ENCODE assay signal across 8 cellular contexts in the genomic region with DNA sequence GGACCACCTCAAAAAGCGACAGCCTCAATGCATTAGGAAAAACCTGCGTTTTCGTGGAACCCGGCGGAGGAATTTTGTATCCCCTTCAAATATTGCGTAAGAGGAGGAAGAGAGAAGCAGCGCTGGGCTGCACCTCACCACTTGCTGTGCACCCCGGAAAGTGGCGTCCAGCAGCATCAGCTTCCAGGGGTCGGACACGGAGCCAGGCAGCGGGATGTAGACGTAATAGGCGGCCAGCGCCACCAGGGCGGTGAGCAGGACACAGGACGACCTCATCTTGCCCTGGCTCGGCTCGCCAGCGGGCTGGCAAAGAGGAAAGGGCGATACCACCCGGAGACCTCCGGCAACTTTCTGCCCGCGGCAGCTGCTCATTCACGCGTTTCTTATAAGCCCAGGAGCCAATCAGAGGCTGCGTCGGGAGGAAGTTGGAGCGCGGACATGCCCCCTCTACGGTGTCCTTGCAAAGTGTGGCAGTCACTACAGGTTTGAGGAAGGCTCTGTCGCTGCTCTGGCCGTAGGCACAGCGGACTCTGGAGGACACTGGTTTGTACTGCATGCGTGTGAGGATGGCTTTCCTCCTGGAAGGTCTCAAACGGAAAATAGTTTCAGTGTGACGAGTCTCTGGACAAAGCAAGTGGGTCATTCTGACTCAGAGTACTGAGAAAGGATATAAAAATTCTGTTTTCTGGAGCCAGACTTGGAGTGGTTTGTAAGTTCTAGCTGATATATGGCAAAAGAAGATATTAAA. TPM values are rescaled to one million over a fixed set of nuclear protein-coding genes. Genes with fewer than 3 reads are reported as not detected.
DNase-seq lines count a peak whose midpoint lies in the region; ATAC-seq, FAIRE-seq and TF ChIP-seq lines count a peak whose summit lies in the region.

A gene with protein sequence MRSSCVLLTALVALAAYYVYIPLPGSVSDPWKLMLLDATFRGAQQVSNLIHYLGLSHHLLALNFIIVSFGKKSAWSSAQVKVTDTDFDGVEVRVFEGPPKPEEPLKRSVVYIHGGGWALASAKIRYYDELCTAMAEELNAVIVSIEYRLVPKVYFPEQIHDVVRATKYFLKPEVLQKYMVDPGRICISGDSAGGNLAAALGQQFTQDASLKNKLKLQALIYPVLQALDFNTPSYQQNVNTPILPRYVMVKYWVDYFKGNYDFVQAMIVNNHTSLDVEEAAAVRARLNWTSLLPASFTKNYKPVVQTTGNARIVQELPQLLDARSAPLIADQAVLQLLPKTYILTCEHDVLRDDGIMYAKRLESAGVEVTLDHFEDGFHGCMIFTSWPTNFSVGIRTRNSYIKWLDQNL (minus strand): TSS at position 359 of the 748 bp plus-strand sequence. CDS start 83 bp downstream, at position 276.

- peaks cover 17% of the 10 kb centered on the region for H3K27me3 Mint-ChIP-seq in T-helper 1 cell treated with Interleukin-12 subunit alpha and Interleukin-12 subunit beta and Interleukin-4 antibody, amounts not matched to agents 30 μg/mL and 1 μg/mL, for 36 hours (ENCODE audit: low read depth)

- peak; percentile 86 for TF ChIP-seq CTCF in GM13977 (IDR thresholded peaks at IDR 0.05; ENCODE audit: extremely low read depth, insufficient read depth, missing control alignments)
- peak; percentile 54 to 92 (median 84) for TF ChIP-seq CTCF in prostate gland (IDR thresholded peaks at IDR 0.05)

- peak; percentile 87 for DNase-seq in GM13977 (ENCODE audit: low spot score)
- DNase-seq in NCI-H146 treated with DMSO at 0.1 percent for 48 hours (lab: John Stamatoyannopoulos, UW; ENCODE audit: unreplicated experiment): peak; percentile 100
- peak; percentile 19 to 91 (median 79) for DNase-seq in amygdala (lab: John Stamatoyannopoulos, UW)
- peak; percentile 91 for DNase-seq in left ventricle myocardium superior
- DNase-seq in prostate gland (ENCODE audit: low spot score): peak; percentile 92
- DNase-seq in urothelium cell line (ENCODE audit: low spot score): peak; percentile 91

- peak; percentile 85 for TF ChIP-seq POLR2A in prostate gland (IDR thresholded peaks at IDR 0.05)

- in situ Hi-C loops in GM13977 (cut with MboI; ENCODE audit: low pct_unique_long_range_greater_than_20kb, low sequenced_read_pairs, unreplicated experiment): no loop called here

- no peaks in the 10 kb centered on the region for H3K9me3 ChIP-seq in prostate gland

- FAIRE-seq in urothelium cell line (lab: Jason Lieb, UNC): peak; percentile 23

- ATAC-seq in HG02884 (IDR thresholded peaks at IDR 0.05; ENCODE audit: unreplicated experiment): peak; percentile 100
- peak; percentile 96 for ATAC-seq in left ventricle myocardium superior

- peak within 1 kb of the TSS; percentile 71 to 87 for H3K4me3 ChIP-seq in prostate gland

- H3K4me1 ChIP-seq in prostate gland (replicated peaks): no peaks in the 10 kb centered on the region

- intact Hi-C loops in left ventricle myocardium superior (cut with micrococcal nuclease): loop anchor here (5.0 kb wide), 1 partner anchor 39 kb away; no protein-coding TSS in a partner anchor
- intact Hi-C loops in prostate gland (cut with DNase I): loop anchor here (5.0 kb wide), 1 partner anchor 34 kb away; no protein-coding TSS in a partner anchor

- under 1% methylated on average over 38 of the region's 38 CpGs for WGBS in prostate gland

- H3K4me3 Mint-ChIP-seq in T-helper 1 cell treated with Interleukin-12 subunit alpha and Interleukin-12 subunit beta and Interleukin-4 antibody, amounts not matched to agents 30 μg/mL and 1 μg/mL, for 36 hours: peak within 1 kb of the TSS; percentile 92

- H3K27ac Mint-ChIP-seq in T-helper 1 cell treated with Interleukin-12 subunit alpha and Interleukin-12 subunit beta and Interleukin-4 antibody, amounts not matched to agents 30 μg/mL and 1 μg/mL, for 36 hours: peak within 1 kb of the TSS; percentile 35

- no peaks in the 10 kb centered on the region for H3K36me3 ChIP-seq in prostate gland

- peak within 1 kb of the TSS; percentile 80 to 88 for H3K27ac ChIP-seq in prostate gland

- H3K27me3 ChIP-seq in prostate gland (replicated peaks; ENCODE audit: insufficient read depth): no peaks in the 10 kb centered on the region

- H3K36me3 Mint-ChIP-seq in T-helper 1 cell treated with Interleukin-12 subunit alpha and Interleukin-12 subunit beta and Interleukin-4 antibody, amounts not matched to agents 30 μg/mL and 1 μg/mL, for 36 hours (ENCODE audit: low read depth): no peaks in the 10 kb centered on the region

- no peaks in the 10 kb centered on the region for H3K9me3 Mint-ChIP-seq in T-helper 1 cell treated with Interleukin-12 subunit alpha and Interleukin-12 subunit beta and Interleukin-4 antibody, amounts not matched to agents 30 μg/mL and 1 μg/mL, for 36 hours

- H3K4me1 Mint-ChIP-seq in T-helper 1 cell treated with Interleukin-12 subunit alpha and Interleukin-12 subunit beta and Interleukin-4 antibody, amounts not matched to agents 30 μg/mL and 1 μg/mL, for 36 hours (ENCODE audit: low read depth): peaks cover 21% of the 10 kb centered on the region

RNA-seq across cellular contexts. Expression of the gene that starts here (rescaled TPM):
- 63.6 TPM for total RNA-seq in left ventricle myocardium superior
- total RNA-seq in prostate gland: 10 to 100 TPM in 1 of 2 donors, 1 to 10 TPM in 1; 9.1 to 12.7 TPM

Comparison
In these comparisons a context has a peak if more than half of its experiments do, and no peak if none do; other contexts are left out.
1. Peak in every context shown above with its lines: DNase-seq, ATAC-seq, H3K4me3 ChIP-seq and H3K27ac ChIP-seq.